ENCODE assay signal across 8 cellular contexts in the genomic region with DNA sequence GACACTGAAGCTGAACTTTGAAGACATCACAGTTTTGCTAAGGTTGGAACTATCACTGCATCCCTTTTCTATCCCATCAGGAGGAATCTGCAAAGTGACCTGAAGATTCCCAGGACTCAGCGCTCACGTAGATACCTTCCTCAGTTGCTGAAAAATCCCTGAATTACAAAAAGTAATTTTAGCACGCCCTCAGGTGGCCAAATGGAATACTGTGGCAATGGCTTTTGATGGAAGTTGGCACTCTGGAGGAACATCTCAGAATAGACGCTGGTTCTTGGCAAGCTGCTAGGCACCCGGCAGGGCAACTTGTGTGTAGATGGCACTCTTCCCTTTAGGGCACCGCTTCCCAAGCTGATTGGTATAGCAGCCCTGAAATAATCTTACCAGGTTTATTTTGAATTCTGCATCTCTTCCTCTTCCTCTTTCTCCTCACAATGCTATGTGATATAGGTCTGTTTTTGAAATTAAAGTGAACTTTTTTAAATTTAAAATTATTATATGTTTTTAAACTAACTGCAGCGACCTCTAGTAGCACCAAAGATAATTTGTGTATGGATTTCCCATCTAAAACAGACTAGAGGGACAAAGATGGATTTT. TPM values are rescaled to one million over a fixed set of nuclear protein-coding genes. Genes with fewer than 3 reads are reported as not detected.
DNase-seq lines count a peak whose midpoint lies in the region; ATAC-seq and TF ChIP-seq lines count a peak whose summit lies in the region.

No MANE protein-coding gene starts in this region.

- H3K4me3 Mint-ChIP-seq in nephron progenitor cell = peak overlapping the region; percentile 54
- H3K4me3 Mint-ChIP-seq in activated T-helper 2 cell treated with anti-CD3 and anti-CD28 coated beads, Interferon-gamma antibody, Interleukin-2, Interleukin-4, amounts not matched to agents 10 μg/mL and 5 μg/mL and 100 μg/mL, durations not matched to agents 14 hours and 24 hours and 36 hours (ENCODE audit: low read depth) = no peak overlapping the region

- peaks cover 22% of the 10 kb centered on the region for H3K27me3 Mint-ChIP-seq in nephron progenitor cell (ENCODE audit: low read depth, poor library complexity)
- peaks cover 3% of the 10 kb centered on the region for H3K27me3 Mint-ChIP-seq in activated T-helper 2 cell treated with anti-CD3 and anti-CD28 coated beads, Interferon-gamma antibody, Interleukin-2, Interleukin-4, amounts not matched to agents 10 μg/mL and 5 μg/mL and 100 μg/mL, durations not matched to agents 14 hours and 24 hours and 36 hours (ENCODE audit: low read depth)

- peak overlapping the region in 1 of 4 donors; percentile 34 for H3K4me3 ChIP-seq in esophagus muscularis mucosa

- H3K27me3 ChIP-seq in esophagus muscularis mucosa = peaks cover 0 to 8% (median 0%) of the 10 kb centered on the region in 4 donors

- no peaks in the 10 kb centered on the region for H3K4me1 Mint-ChIP-seq in nephron progenitor cell
- H3K4me1 Mint-ChIP-seq in activated T-helper 2 cell treated with anti-CD3 and anti-CD28 coated beads, Interferon-gamma antibody, Interleukin-2, Interleukin-4, amounts not matched to agents 10 μg/mL and 5 μg/mL and 100 μg/mL, durations not matched to agents 14 hours and 24 hours and 36 hours (ENCODE audit: low read depth) = peaks cover 3% of the 10 kb centered on the region

- TF ChIP-seq POLR2A in esophagus muscularis mucosa (IDR thresholded peaks at IDR 0.05; ENCODE audit: low read depth) = no peak

- H3K27ac ChIP-seq in VCaP = no peak overlapping the region
- H3K27ac ChIP-seq in esophagus muscularis mucosa (replicated peaks in 1 of 4) = no peak overlapping the region

- H3K36me3 Mint-ChIP-seq in nephron progenitor cell (ENCODE audit: low read depth) = no peaks in the 10 kb centered on the region
- no peaks in the 10 kb centered on the region for H3K36me3 Mint-ChIP-seq in activated T-helper 2 cell treated with anti-CD3 and anti-CD28 coated beads, Interferon-gamma antibody, Interleukin-2, Interleukin-4, amounts not matched to agents 10 μg/mL and 5 μg/mL and 100 μg/mL, durations not matched to agents 14 hours and 24 hours and 36 hours (ENCODE audit: low read depth)

- WGBS in esophagus muscularis mucosa = 3% methylated on average over 7 of the region's 7 CpGs

- H3K9me3 ChIP-seq in esophagus muscularis mucosa = no peaks in the 10 kb centered on the region

- DNase-seq in SIG-M5 treated with dmso at 0.1 percent for 504 hours (lab: John Stamatoyannopoulos, UW; ENCODE audit: unreplicated experiment) (peak; percentile 38), SIG-M5 (lab: John Stamatoyannopoulos, UW) (no peak), Kasumi-1 (lab: John Stamatoyannopoulos, UW) (peak; percentile 20 to 37), esophagus muscularis mucosa (ENCODE audit: extremely low spot score) (no peak), nephron progenitor cell (peak; percentile 49)
- no peak for DNase-seq in activated T-helper 2 cell treated with anti-CD3 and anti-CD28 coated beads, Interferon-gamma antibody, Interleukin-2, Interleukin-4, amounts not matched to agents 10 μg/mL and 5 μg/mL and 100 μg/mL, durations not matched to agents 14 hours and 24 hours and 36 hours (ENCODE audit: low spot score)

- no peak for ATAC-seq in GM19397 (IDR thresholded peaks at IDR 0.05; ENCODE audit: unreplicated experiment)

- H3K27ac Mint-ChIP-seq in nephron progenitor cell = no peak overlapping the region
- no peak overlapping the region for H3K27ac Mint-ChIP-seq in activated T-helper 2 cell treated with anti-CD3 and anti-CD28 coated beads, Interferon-gamma antibody, Interleukin-2, Interleukin-4, amounts not matched to agents 10 μg/mL and 5 μg/mL and 100 μg/mL, durations not matched to agents 14 hours and 24 hours and 36 hours

- no peaks in the 10 kb centered on the region for H3K36me3 ChIP-seq in esophagus muscularis mucosa

- H3K4me1 ChIP-seq in esophagus muscularis mucosa = no peaks in the 10 kb centered on the region

- TF ChIP-seq EP300 in esophagus muscularis mucosa (IDR thresholded peaks at IDR 0.05) = no peak

- intact Hi-C loops in esophagus muscularis mucosa (cut with DNase I) = no loop called here
- intact Hi-C loops in activated T-helper 2 cell treated with anti-CD3 and anti-CD28 coated beads, Interferon-gamma antibody, Interleukin-2, Interleukin-4, amounts not matched to agents 10 μg/mL and 5 μg/mL and 100 μg/mL, durations not matched to agents 14 hours and 24 hours and 36 hours (cut with micrococcal nuclease) = loop anchor here (5.0 kb wide), 1 partner anchor 74 kb away; no protein-coding TSS in a partner anchor

- H3K9me3 Mint-ChIP-seq in nephron progenitor cell = peaks cover 26% of the 10 kb centered on the region
- no peaks in the 10 kb centered on the region for H3K9me3 Mint-ChIP-seq in activated T-helper 2 cell treated with anti-CD3 and anti-CD28 coated beads, Interferon-gamma antibody, Interleukin-2, Interleukin-4, amounts not matched to agents 10 μg/mL and 5 μg/mL and 100 μg/mL, durations not matched to agents 14 hours and 24 hours and 36 hours

- TF ChIP-seq CTCF in VCaP (conservative IDR thresholded peaks at IDR 0.05) (peak; percentile 52), esophagus muscularis mucosa (IDR thresholded peaks at IDR 0.05) (peak; percentile 22 to 50 (median 35)), nephron progenitor cell (IDR thresholded peaks at IDR 0.05) (peak; percentile 55)

RNA-seq across cellular contexts. Expression of a gene that starts 16.3 kb away (rescaled TPM):
- not detected for total RNA-seq in esophagus muscularis mucosa
- total RNA-seq in activated T-helper 2 cell treated with anti-CD3 and anti-CD28 coated beads, Interferon-gamma antibody, Interleukin-2, Interleukin-4, amounts not matched to agents 10 μg/mL and 5 μg/mL and 100 μg/mL, durations not matched to agents 14 hours and 24 hours and 36 hours = 0.11 and 0.34 TPM in 2 replicates

Comparison
In these comparisons a context has a peak if more than half of its experiments do, and no peak if none do; other contexts are left out.
1. DNase-seq: peak in SIG-M5 treated with dmso at 0.1 percent for 504 hours (single experiment), Kasumi-1 (2 of 2) and nephron progenitor cell (single experiment); none in SIG-M5 (single experiment), esophagus muscularis mucosa (single experiment) and activated T-helper 2 cell treated with anti-CD3 and anti-CD28 coated beads, Interferon-gamma antibody, Interleukin-2, Interleukin-4, amounts not matched to agents 10 μg/mL and 5 μg/mL and 100 μg/mL, durations not matched to agents 14 hours and 24 hours and 36 hours (single experiment).
2. Peak in every context shown above with its lines, with median percentiles within 50 percentile points of each other: CTCF ChIP-seq.